Comparison of ENCODE assay signal across 1 cellular context in genomic region chr11:78227906-78228305, GRCh38.
TF ChIP-seq lines count a peak whose summit lies in the region.

No MANE protein-coding gene starts in this region.

TF ChIP-seq in WTC11, 78 proteins besides CTCF, POLR2A, EP300 and RAD21 (continued from another document):
- no peak for TF ChIP-seq ATF6 (CRISPR knock-in tag; IDR thresholded peaks at IDR 0.05)
